14 cellular contexts compared by ENCODE assay signal in the genomic region with DNA sequence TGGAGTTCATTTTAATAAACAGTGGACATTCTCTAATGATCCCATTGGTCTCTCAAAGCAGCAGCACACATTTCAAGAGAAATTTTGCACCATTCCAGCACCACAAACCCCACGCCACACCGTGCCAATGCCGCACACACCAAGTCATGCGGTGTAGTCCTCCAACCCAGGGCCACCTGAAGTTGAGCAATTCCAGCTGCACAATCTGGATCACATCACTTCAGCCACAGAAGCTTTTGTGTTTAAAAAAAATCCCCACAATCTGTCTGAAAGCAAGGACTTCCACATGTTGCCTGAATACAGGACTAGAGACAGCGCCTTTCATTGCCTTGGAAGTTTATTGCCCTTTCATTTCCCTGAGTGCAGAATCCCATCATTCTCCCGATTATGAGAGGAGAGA.
DNase-seq lines count a peak whose midpoint lies in the region; ATAC-seq and TF ChIP-seq lines count a peak whose summit lies in the region.
"Had no signal": no experiment of that assay in that cellular context is flagged by ENCODE, and none has a peak within 500 bp of the region (broad histone marks: within the 10 kb centered on the region; RNA-seq: fewer than 3 reads in every experiment).

No MANE protein-coding gene starts in this region.

- POLR2A ChIA-PET in OCI-LY7 (lab: Charles Lee): interaction anchor here (0.9 to 12.2 kb wide), 4 partner anchors 9 to 46 kb away, joined by 3 to 331 read pairs (median 8); no protein-coding TSS in a partner anchor

- no peaks in the 10 kb centered on the region; the same call in 1 of the 2 replicates for H3K79me2 ChIP-seq in OCI-LY7 (ENCODE audit: insufficient read depth, low read depth, low read length)
- no peaks in the 10 kb centered on the region for H3K79me2 ChIP-seq in fibroblast of lung (ENCODE audit: control insufficient read depth, insufficient read depth, low read length)
- no peaks in the 10 kb centered on the region for H3K79me2 ChIP-seq in neural progenitor cell (ENCODE audit: low read depth)

- CTCF ChIA-PET in OCI-LY7 (lab: Charles Lee; ENCODE audit: unreplicated experiment): interaction anchor here (0.6 kb wide), 1 partner anchor 14 kb away, joined by 3 read pairs; no protein-coding TSS in a partner anchor

- TF ChIP-seq CTCF in OCI-LY7 (conservative IDR thresholded peaks at IDR 0.05; ENCODE audit: low read length) (no peak), fibroblast of lung (conservative IDR thresholded peaks at IDR 0.05 in 1 of 2, IDR thresholded peaks at IDR 0.05 in 1 of 2; ENCODE audit: low read depth in 1 of 2, low read length in 2 of 2) (no peak), neural progenitor cell (IDR thresholded peaks at IDR 0.05) (no peak)

- DNase-seq in Right ventricle myocardium inferior (ENCODE audit: missing footprints): no peak
- DNase-seq in cardiac septum (ENCODE audit: low spot score): no peak
- DNase-seq in OCI-LY7 (ENCODE audit: low spot score): no peak
- peak; percentile 47 to 74 for DNase-seq in fibroblast of lung (ENCODE audit: low read depth in 2 of 2)
- no peak for DNase-seq in ureter (ENCODE audit: low spot score)
- no peak for DNase-seq in neural progenitor cell (ENCODE audit: low spot score)
- DNase-seq: activated gamma-delta T cell, DND-41, NCI-H1417 treated with DMSO at 0.1 percent for 48 hours, PC-3, upper lobe of right lung had no signal

- peaks cover 11% of the 10 kb centered on the region for H3K9me3 Mint-ChIP-seq in neural progenitor cell

- H4K20me1 ChIP-seq in OCI-LY7 (ENCODE audit: insufficient read depth, low read length) (no peaks in the 10 kb centered on the region), fibroblast of lung (ENCODE audit: control insufficient read depth, extremely low read depth, insufficient read depth, low read length) (no peaks in the 10 kb centered on the region), neural progenitor cell (ENCODE audit: low read depth) (no peaks in the 10 kb centered on the region)

- H3K9ac ChIP-seq in fibroblast of lung (ENCODE audit: insufficient read depth, low read length) (no peak overlapping the region), stomach smooth muscle (ENCODE audit: low read length in 2 of 2) (no peak overlapping the region), neural progenitor cell (no peak overlapping the region)

- peak; percentile 69 for ATAC-seq in Right ventricle myocardium inferior
- no peak for ATAC-seq in HG02610 (IDR thresholded peaks at IDR 0.05; ENCODE audit: unreplicated experiment)
- ATAC-seq: PC-3, upper lobe of right lung had no signal

- intact Hi-C loops in Right ventricle myocardium inferior (cut with DNase I): no loop called here
- intact Hi-C loops in cardiac septum (cut with DNase I): no loop called here
- intact Hi-C loops in OCI-LY7 (cut with micrococcal nuclease; ENCODE audit: unreplicated experiment): no loop called here

- H3K27ac ChIP-seq in OCI-LY7 (ENCODE audit: low read depth, low read length, poor library complexity, severe bottlenecking): peak overlapping the region; percentile 97
- H3K27ac ChIP-seq in fibroblast of lung (ENCODE audit: insufficient read depth, low read length): no peak overlapping the region
- H3K27ac ChIP-seq in stomach smooth muscle (ENCODE audit: low read length): peak overlapping the region; percentile 38
- H3K27ac ChIP-seq in neural progenitor cell: no peak overlapping the region
- H3K27ac ChIP-seq: upper lobe of right lung had no signal

- no peaks in the 10 kb centered on the region for H3K9me2 ChIP-seq in OCI-LY7 (ENCODE audit: insufficient read depth, low read length)

- H3K27me3 ChIP-seq in fibroblast of lung (ENCODE audit: control insufficient read depth, insufficient read depth, low read length): no peaks in the 10 kb centered on the region
- H3K27me3 ChIP-seq in stomach smooth muscle (ENCODE audit: control insufficient read depth in 1 of 2, insufficient read depth in 2 of 2, low read length in 2 of 2): no peaks in the 10 kb centered on the region
- no peaks in the 10 kb centered on the region for H3K27me3 ChIP-seq in neural progenitor cell
- H3K27me3 ChIP-seq: upper lobe of right lung had no signal

- H3K36me3 Mint-ChIP-seq in neural progenitor cell: no peaks in the 10 kb centered on the region
- H3K36me3 Mint-ChIP-seq: IgD-negative memory B cell had no signal

- H3K9me3 ChIP-seq in OCI-LY7 (ENCODE audit: low read length) (peaks cover 19% of the 10 kb centered on the region; the same call in 1 of the 2 replicates), fibroblast of lung (ENCODE audit: control insufficient read depth, insufficient read depth, low read depth, low read length) (no peaks in the 10 kb centered on the region), stomach smooth muscle (ENCODE audit: control insufficient read depth in 2 of 2, low read length in 2 of 2) (no peaks in the 10 kb centered on the region), neural progenitor cell (ENCODE audit: low read depth) (no peaks in the 10 kb centered on the region)

- no peak overlapping the region for H3K4me3 Mint-ChIP-seq in neural progenitor cell

- H3K36me3 ChIP-seq in OCI-LY7 (ENCODE audit: insufficient read depth, low read length) (peaks cover 24% of the 10 kb centered on the region), fibroblast of lung (ENCODE audit: control insufficient read depth, insufficient read depth, low read length) (no peaks in the 10 kb centered on the region), stomach smooth muscle (ENCODE audit: control insufficient read depth in 2 of 2, insufficient read depth in 2 of 2, low read length in 2 of 2) (no peaks in the 10 kb centered on the region), neural progenitor cell (peaks cover 6% of the 10 kb centered on the region)
- H3K36me3 ChIP-seq: upper lobe of right lung had no signal

- H3K27ac Mint-ChIP-seq in neural progenitor cell: no peak overlapping the region

- H3K4me1 ChIP-seq in OCI-LY7 (ENCODE audit: insufficient read depth, low read length, poor library complexity, severe bottlenecking) (peaks cover 86% of the 10 kb centered on the region), fibroblast of lung (ENCODE audit: control insufficient read depth, extremely low read depth, insufficient read depth, low read length) (peaks cover 6% of the 10 kb centered on the region), stomach smooth muscle (ENCODE audit: control insufficient read depth, insufficient read depth, low read length) (peaks cover 5% of the 10 kb centered on the region), neural progenitor cell (peaks cover 2% of the 10 kb centered on the region)

- H3F3A ChIP-seq in neural progenitor cell (ENCODE audit: low read depth): no peaks in the 10 kb centered on the region

- peak overlapping the region; percentile 71; the same call in 1 of the 2 replicates for H2AFZ ChIP-seq in OCI-LY7 (ENCODE audit: low read length)
- no peak overlapping the region for H2AFZ ChIP-seq in fibroblast of lung (ENCODE audit: low read length)
- no peak overlapping the region for H2AFZ ChIP-seq in neural progenitor cell (replicated peaks)

- no peak overlapping the region for H3K4me3 ChIP-seq in OCI-LY7 (ENCODE audit: low read depth, low read length, poor library complexity, severe bottlenecking)
- no peak overlapping the region for H3K4me3 ChIP-seq in fibroblast of lung (replicated peaks in 1 of 4; ENCODE audit: control extremely low read depth in 1 of 4, insufficient read depth in 1 of 4, low read depth in 3 of 4, low read length in 4 of 4)
- H3K4me3 ChIP-seq in stomach smooth muscle (ENCODE audit: low read length in 2 of 2): peak overlapping the region in 1 of 2 donors; percentile 52
- no peak overlapping the region for H3K4me3 ChIP-seq in neural progenitor cell
- H3K4me3 ChIP-seq: upper lobe of right lung had no signal

- H3K4me2 ChIP-seq in OCI-LY7 (ENCODE audit: low read length) (peak overlapping the region; percentile 50), fibroblast of lung (ENCODE audit: extremely low read depth, insufficient read depth, low read length) (no peak overlapping the region), neural progenitor cell (no peak overlapping the region)

- no TSS peak for BruUV-seq in OCI-LY7 (replicated peaks; lab: Mats Ljungman, UMichigan)

- no peaks in the 10 kb centered on the region for H3K27me3 Mint-ChIP-seq in neural progenitor cell (ENCODE audit: insufficient read depth, low read depth)

- H3K4me1 Mint-ChIP-seq in neural progenitor cell: peaks cover 10% of the 10 kb centered on the region

Comparison
In these comparisons a context has a peak if more than half of its experiments do, and no peak if none do; other contexts are left out.
1. DNase-seq: peak in fibroblast of lung (2 of 2); none in Right ventricle myocardium inferior (single experiment), cardiac septum (single experiment), OCI-LY7 (single experiment), ureter (single experiment) and neural progenitor cell (single experiment).
2. H3K27ac ChIP-seq: peak in OCI-LY7 (single experiment) and stomach smooth muscle (single experiment); none in fibroblast of lung (single experiment) and neural progenitor cell (single experiment).